19 cellular contexts compared by ENCODE assay signal in genomic region chrX:71990518-71990917, GRCh38.
"Had no signal": no experiment of that assay in that cellular context is flagged by ENCODE, and none has a peak within 500 bp of the region (broad histone marks: within the 10 kb centered on the region; RNA-seq: fewer than 3 reads in every experiment).

No MANE protein-coding gene starts in this region.

- H3K4me2 ChIP-seq: hepatocyte had no signal

- H3K4me3 ChIP-seq: coronary artery, esophagus squamous epithelium, hepatocyte, lung, sigmoid colon, thoracic aorta had no signal

- H3K27ac Mint-ChIP-seq: activated CD4-positive, alpha-beta T cell treated with anti-CD3 and anti-CD28 coated beads, Interleukin-2, amount 10 ng/mL, durations not matched to agents 7 days and 5 days; activated CD8-positive, alpha-beta T cell treated with anti-CD3 and anti-CD28 coated beads, Interleukin-2, amount 10 ng/mL, durations not matched to agents 7 days and 5 days; activated naive CD8-positive, alpha-beta T cell treated with anti-CD3 and anti-CD28 coated beads, Interleukin-2, amount 10 ng/mL, durations not matched to agents 7 days and 5 days; activated T-cell treated with anti-CD3 and anti-CD28 coated beads, Interleukin-2, amount 50 U/mL, for 24 hours; activated T-helper 2 cell treated with anti-CD3 and anti-CD28 coated beads, Interferon-gamma antibody, Interleukin-2, Interleukin-4, amounts not matched to agents 10 μg/mL and 5 μg/mL and 100 μg/mL, durations not matched to agents 14 hours and 24 hours and 36 hours; stimulated activated memory B cell treated with anti-CD40 and anti-IgM and Interleukin-4, amounts not matched to agents 10 μg/mL and 1 μg/mL and 100 μg/mL, for 72 hours; T-helper 1 cell treated with Interleukin-12 subunit alpha and Interleukin-12 subunit beta and Interleukin-4 antibody, amounts not matched to agents 30 μg/mL and 1 μg/mL, for 36 hours had no signal

- H3K36me3 ChIP-seq: esophagus squamous epithelium, sigmoid colon, thoracic aorta had no signal

- H3K79me2 ChIP-seq: hepatocyte, parathyroid adenoma had no signal

- ATAC-seq: activated CD8-positive, alpha-beta T cell treated with anti-CD3 and anti-CD28 coated beads, Interleukin-2, amount 10 ng/mL, durations not matched to agents 7 days and 5 days; stimulated activated memory B cell treated with anti-CD40 and anti-IgM and Interleukin-4, amounts not matched to agents 10 μg/mL and 1 μg/mL and 100 μg/mL, for 72 hours had no signal

- H3K27me3 ChIP-seq: esophagus squamous epithelium, hepatocyte, sigmoid colon had no signal

- H3K9me3 ChIP-seq: esophagus squamous epithelium, sigmoid colon, thoracic aorta had no signal

- H2AFZ ChIP-seq: hepatocyte, parathyroid adenoma had no signal

- H3K36me3 Mint-ChIP-seq: activated naive CD8-positive, alpha-beta T cell treated with anti-CD3 and anti-CD28 coated beads, Interleukin-2, amount 10 ng/mL, durations not matched to agents 7 days and 5 days; brain; stimulated activated memory B cell treated with anti-CD40 and anti-IgM and Interleukin-4, amounts not matched to agents 10 μg/mL and 1 μg/mL and 100 μg/mL, for 72 hours had no signal

- H3K27me3 Mint-ChIP-seq: activated naive CD8-positive, alpha-beta T cell treated with anti-CD3 and anti-CD28 coated beads, Interleukin-2, amount 10 ng/mL, durations not matched to agents 7 days and 5 days; stimulated activated memory B cell treated with anti-CD40 and anti-IgM and Interleukin-4, amounts not matched to agents 10 μg/mL and 1 μg/mL and 100 μg/mL, for 72 hours had no signal

- H3K4me1 ChIP-seq: parathyroid adenoma had no signal

- H3K9me3 Mint-ChIP-seq: activated CD4-positive, alpha-beta T cell treated with anti-CD3 and anti-CD28 coated beads, Interleukin-2, amount 10 ng/mL, durations not matched to agents 7 days and 5 days; activated naive CD8-positive, alpha-beta T cell treated with anti-CD3 and anti-CD28 coated beads, Interleukin-2, amount 10 ng/mL, durations not matched to agents 7 days and 5 days; activated T-cell treated with anti-CD3 and anti-CD28 coated beads, Interleukin-2, amount 50 U/mL, for 24 hours; activated T-helper 2 cell treated with anti-CD3 and anti-CD28 coated beads, Interferon-gamma antibody, Interleukin-2, Interleukin-4, amounts not matched to agents 10 μg/mL and 5 μg/mL and 100 μg/mL, durations not matched to agents 14 hours and 24 hours and 36 hours; stimulated activated memory B cell treated with anti-CD40 and anti-IgM and Interleukin-4, amounts not matched to agents 10 μg/mL and 1 μg/mL and 100 μg/mL, for 72 hours; T-helper 1 cell treated with Interleukin-12 subunit alpha and Interleukin-12 subunit beta and Interleukin-4 antibody, amounts not matched to agents 30 μg/mL and 1 μg/mL, for 36 hours had no signal

- H3K4me3 Mint-ChIP-seq: activated CD4-positive, alpha-beta T cell treated with anti-CD3 and anti-CD28 coated beads, Interleukin-2, amount 10 ng/mL, durations not matched to agents 7 days and 5 days; activated CD8-positive, alpha-beta T cell treated with anti-CD3 and anti-CD28 coated beads, Interleukin-2, amount 10 ng/mL, durations not matched to agents 7 days and 5 days; activated naive CD8-positive, alpha-beta T cell treated with anti-CD3 and anti-CD28 coated beads, Interleukin-2, amount 10 ng/mL, durations not matched to agents 7 days and 5 days; activated T-cell treated with anti-CD3 and anti-CD28 coated beads, Interleukin-2, amount 50 U/mL, for 24 hours; brain; stimulated activated memory B cell treated with anti-CD40 and anti-IgM and Interleukin-4, amounts not matched to agents 10 μg/mL and 1 μg/mL and 100 μg/mL, for 72 hours; T-helper 1 cell treated with Interleukin-12 subunit alpha and Interleukin-12 subunit beta and Interleukin-4 antibody, amounts not matched to agents 30 μg/mL and 1 μg/mL, for 36 hours had no signal

- H3K27ac ChIP-seq: coronary artery, esophagus squamous epithelium, hepatocyte, parathyroid adenoma, thoracic aorta had no signal

- H3K9ac ChIP-seq: parathyroid adenoma had no signal

- H3K4me1 Mint-ChIP-seq: stimulated activated memory B cell treated with anti-CD40 and anti-IgM and Interleukin-4, amounts not matched to agents 10 μg/mL and 1 μg/mL and 100 μg/mL, for 72 hours had no signal

- DNase-seq: activated CD4-positive, alpha-beta T cell treated with anti-CD3 and anti-CD28 coated beads, Interleukin-2, amount 10 ng/mL, durations not matched to agents 7 days and 5 days; activated CD8-positive, alpha-beta T cell treated with anti-CD3 and anti-CD28 coated beads, Interleukin-2, amount 10 ng/mL, durations not matched to agents 7 days and 5 days; activated naive CD4-positive, alpha-beta T cell treated with Interleukin-2 at 50 U/mL for 16 hours; activated naive CD8-positive, alpha-beta T cell treated with anti-CD3 and anti-CD28 coated beads, Interleukin-2, amount 10 ng/mL, durations not matched to agents 7 days and 5 days; activated T-cell treated with anti-CD3 and anti-CD28 coated beads, Interleukin-2, amount 50 U/mL, for 24 hours; amygdala; central memory CD4-positive, alpha-beta T cell; esophagus squamous epithelium; sigmoid colon; stimulated activated CD4-positive, alpha-beta T cell treated with anti-CD3 and anti-CD28 coated beads, Interleukin-4, amount 100 ng/mL, for 24 hours had no signal
